8 cellular contexts compared by ENCODE assay signal in the genomic region with DNA sequence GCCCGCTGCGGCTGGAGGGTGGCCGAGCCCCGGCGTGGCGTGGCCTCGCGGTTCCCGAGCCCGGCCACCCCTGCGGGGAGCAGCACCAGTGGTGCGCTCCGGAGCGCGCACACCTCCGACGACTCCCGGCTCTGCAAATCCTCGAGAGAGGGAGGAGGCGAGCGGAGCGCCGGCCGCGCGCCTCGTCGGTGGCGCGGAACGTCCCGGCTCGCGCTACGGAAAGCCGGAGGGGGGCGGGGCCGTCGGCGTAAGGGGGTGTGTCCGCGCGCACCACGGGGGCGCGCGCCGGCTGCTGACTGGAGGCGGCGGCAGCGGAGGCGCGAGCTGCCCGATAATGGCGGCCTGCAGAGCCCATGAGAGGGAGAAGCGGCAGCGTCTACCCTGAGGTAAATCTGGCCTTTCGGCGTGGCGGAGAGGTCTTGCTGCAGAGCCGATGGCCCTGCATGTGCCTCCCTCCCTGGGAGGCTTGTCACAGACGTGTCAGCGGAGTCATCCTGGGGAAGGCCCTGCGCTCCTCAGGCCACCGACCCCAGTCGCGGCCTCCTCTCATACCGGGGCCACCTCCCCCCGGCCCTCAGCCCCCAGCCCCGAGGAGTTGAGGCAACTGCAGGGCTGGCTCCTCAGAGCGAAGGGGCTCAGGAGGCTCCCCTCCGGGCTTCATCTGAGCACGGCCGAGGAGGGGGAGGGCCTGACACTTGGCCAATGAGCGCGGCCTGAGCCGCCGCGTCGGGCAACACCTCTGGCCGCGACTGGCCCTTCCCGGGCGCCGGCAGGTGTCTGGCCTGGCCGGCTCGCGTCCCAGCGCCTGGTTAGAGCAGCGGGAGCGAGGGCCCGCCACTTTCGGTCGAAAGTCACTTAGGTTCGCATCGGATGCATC. TPM values are rescaled to one million over a fixed set of nuclear protein-coding genes. Genes with fewer than 3 reads are reported as not detected.
DNase-seq lines count a peak whose midpoint lies in the region; ATAC-seq and TF ChIP-seq lines count a peak whose summit lies in the region.

A gene (plus strand): TSS at position 295 of the 877 bp plus-strand sequence. CDS start 2,485 bp downstream, outside the sequence.

- H3K36me3 ChIP-seq in DOHH2 (ENCODE audit: control insufficient read depth, low read length) (peaks cover 34% of the 10 kb centered on the region), fibroblast of lung (ENCODE audit: control insufficient read depth, insufficient read depth, low read length) (no peaks in the 10 kb centered on the region)

- peak within 1 kb of the TSS; percentile 78 for H3K9ac ChIP-seq in fibroblast of lung (ENCODE audit: insufficient read depth, low read length)

- intact Hi-C loops in natural killer cell (cut with micrococcal nuclease): loop anchor here (1.0 to 10.0 kb wide), 3 partner anchors 15 to 433 kb away; a partner anchor contains a TSS

- peak within 1 kb of the TSS; percentile 91 for H3K4me3 Mint-ChIP-seq in natural killer cell
- H3K4me3 Mint-ChIP-seq in stimulated activated naive B cell treated with anti-CD40 and anti-IgM and Interleukin-4, amounts not matched to agents 10 μg/mL and 1 μg/mL and 100 μg/mL, for 72 hours: peak within 1 kb of the TSS; percentile 95 to 96

- DNase-seq in H4 (ENCODE audit: low spot score) (peak; percentile 85), LoVo (ENCODE audit: low spot score) (peak; percentile 94), RWPE1 (ENCODE audit: low spot score) (peak; percentile 91), fibroblast of lung (ENCODE audit: low read depth in 2 of 2) (peak; percentile 96 to 97), natural killer cell (peak; percentile 91)
- DNase-seq in activated T-helper 1 cell treated with anti-CD3 and anti-CD28 coated beads, Interleukin-2, amount 50 U/mL, for 16 hours (ENCODE audit: low read depth in 1 of 2, low spot score in 1 of 2): peak; percentile 90 to 94
- DNase-seq in stimulated activated naive B cell treated with anti-CD40 and anti-IgM and Interleukin-4, amounts not matched to agents 10 μg/mL and 1 μg/mL and 100 μg/mL, for 72 hours: peak; percentile 88

- H4K20me1 ChIP-seq in DOHH2 (ENCODE audit: control insufficient read depth, insufficient read depth, low read depth, low read length) (no peaks in the 10 kb centered on the region), fibroblast of lung (ENCODE audit: control insufficient read depth, extremely low read depth, insufficient read depth, low read length) (no peaks in the 10 kb centered on the region)

- H3K9me3 Mint-ChIP-seq in natural killer cell: no peaks in the 10 kb centered on the region
- H3K9me3 Mint-ChIP-seq in stimulated activated naive B cell treated with anti-CD40 and anti-IgM and Interleukin-4, amounts not matched to agents 10 μg/mL and 1 μg/mL and 100 μg/mL, for 72 hours: no peaks in the 10 kb centered on the region

- H3K36me3 Mint-ChIP-seq in natural killer cell: no peaks in the 10 kb centered on the region
- peaks cover 4 to 5% of the 10 kb centered on the region in 2 donors for H3K36me3 Mint-ChIP-seq in stimulated activated naive B cell treated with anti-CD40 and anti-IgM and Interleukin-4, amounts not matched to agents 10 μg/mL and 1 μg/mL and 100 μg/mL, for 72 hours

- peaks cover 26% of the 10 kb centered on the region for H3K4me1 ChIP-seq in DOHH2 (ENCODE audit: control insufficient read depth, low read length)
- no peaks in the 10 kb centered on the region for H3K4me1 ChIP-seq in fibroblast of lung (ENCODE audit: control insufficient read depth, extremely low read depth, insufficient read depth, low read length)

- no peaks in the 10 kb centered on the region for H3K27me3 Mint-ChIP-seq in natural killer cell (ENCODE audit: low read depth in 2 of 2)
- H3K27me3 Mint-ChIP-seq in stimulated activated naive B cell treated with anti-CD40 and anti-IgM and Interleukin-4, amounts not matched to agents 10 μg/mL and 1 μg/mL and 100 μg/mL, for 72 hours: no peaks in the 10 kb centered on the region

- ATAC-seq in natural killer cell: peak; percentile 85 to 96 (median 88)
- peak; percentile 82 to 85 for ATAC-seq in stimulated activated naive B cell treated with anti-CD40 and anti-IgM and Interleukin-4, amounts not matched to agents 10 μg/mL and 1 μg/mL and 100 μg/mL, for 72 hours (replicated peaks)

- CTCF ChIA-PET in RWPE1 (lab: Yijun Ruan, JAX): interaction anchor here (0.6 to 1.4 kb wide), 4 partner anchors 33 to 210 kb away, joined by 3 to 7 read pairs (median 3); no protein-coding TSS in a partner anchor

- 0 out of 2 replicates have a peak, but pooled peaks cover 4% of the 10 kb centered on the region for H3F3A ChIP-seq in DOHH2 (ENCODE audit: control insufficient read depth, insufficient read depth)

- H3K4me2 ChIP-seq in DOHH2 (ENCODE audit: low read length) (peak within 1 kb of the TSS; percentile 93), fibroblast of lung (ENCODE audit: extremely low read depth, insufficient read depth, low read length) (peak within 1 kb of the TSS; percentile 94)

- H3K27me3 ChIP-seq in DOHH2 (ENCODE audit: control insufficient read depth, low read length) (no peaks in the 10 kb centered on the region), fibroblast of lung (ENCODE audit: control insufficient read depth, insufficient read depth, low read length) (no peaks in the 10 kb centered on the region)

- H3K9me3 ChIP-seq in DOHH2 (ENCODE audit: control insufficient read depth, insufficient read depth, low read length) (no peaks in the 10 kb centered on the region), fibroblast of lung (ENCODE audit: control insufficient read depth, insufficient read depth, low read depth, low read length) (no peaks in the 10 kb centered on the region)

- H3K27ac Mint-ChIP-seq in natural killer cell: peak within 1 kb of the TSS; percentile 62 to 84
- H3K27ac Mint-ChIP-seq in stimulated activated naive B cell treated with anti-CD40 and anti-IgM and Interleukin-4, amounts not matched to agents 10 μg/mL and 1 μg/mL and 100 μg/mL, for 72 hours: peak within 1 kb of the TSS; percentile 94

- no peak for TF ChIP-seq CTCF in DOHH2 (IDR thresholded peaks at IDR 0.05; ENCODE audit: low read depth, low read length, poor library complexity, severe bottlenecking)
- TF ChIP-seq CTCF in RWPE1 (conservative IDR thresholded peaks at IDR 0.05; ENCODE audit: low read depth): no peak
- no peak for TF ChIP-seq CTCF in fibroblast of lung (conservative IDR thresholded peaks at IDR 0.05 in 1 of 2, IDR thresholded peaks at IDR 0.05 in 1 of 2; ENCODE audit: low read depth in 1 of 2, low read length in 2 of 2)
- TF ChIP-seq CTCF in natural killer cell (IDR thresholded peaks at IDR 0.05): no peak

- no peaks in the 10 kb centered on the region for H3K9me2 ChIP-seq in DOHH2 (replicated peaks; ENCODE audit: control insufficient read depth, low read length)

- peak within 1 kb of the TSS; percentile 99 for H2AFZ ChIP-seq in fibroblast of lung (ENCODE audit: low read length)

- POLR2A ChIA-PET in RWPE1 (lab: Yijun Ruan, JAX; ENCODE audit: low non-redundant PET): interaction anchor here (0.6 to 1.1 kb wide), 2 partner anchors 15 to 153 kb away, joined by 4 to 6 read pairs; no protein-coding TSS in a partner anchor

- H3K27ac ChIP-seq in DOHH2 (ENCODE audit: low read depth, low read length) (peak within 1 kb of the TSS; percentile 61), RWPE1 (peak within 1 kb of the TSS; percentile 94), fibroblast of lung (ENCODE audit: insufficient read depth, low read length) (peak within 1 kb of the TSS; percentile 62)

- peaks cover 13 to 14% of the 10 kb centered on the region in 2 donors for H3K4me1 Mint-ChIP-seq in natural killer cell
- H3K4me1 Mint-ChIP-seq in stimulated activated naive B cell treated with anti-CD40 and anti-IgM and Interleukin-4, amounts not matched to agents 10 μg/mL and 1 μg/mL and 100 μg/mL, for 72 hours: peaks cover 8 to 16% of the 10 kb centered on the region in 2 donors

- H3K4me3 ChIP-seq in DOHH2 (ENCODE audit: low read length) (peak within 1 kb of the TSS; percentile 95), fibroblast of lung (replicated peaks in 1 of 4; ENCODE audit: control extremely low read depth in 1 of 4, insufficient read depth in 1 of 4, low read depth in 3 of 4, low read length in 4 of 4) (peak within 1 kb of the TSS; percentile 59 to 96 (median 88))

- H3K79me2 ChIP-seq in DOHH2 (ENCODE audit: control insufficient read depth, low read length) (peaks cover 33% of the 10 kb centered on the region), fibroblast of lung (ENCODE audit: control insufficient read depth, insufficient read depth, low read length) (peaks cover 4% of the 10 kb centered on the region)

RNA-seq across cellular contexts. Expression of the gene that starts here (rescaled TPM):
- 5.7 and 7.3 TPM in 2 replicates for total RNA-seq in H4 (2014; rRNA removed; shearing (Covaris generic))
- 4.3 and 5.1 TPM in 2 replicates for total RNA-seq in fibroblast of lung
- polyA plus RNA-seq in fibroblast of lung: 3.0 and 3.7 TPM in 2 replicates
- 1.3 and 2.0 TPM in 2 replicates for polyA plus RNA-seq in fibroblast of lung (2012)
- 0.20 and 0.26 TPM in 2 replicates for polyA minus RNA-seq in fibroblast of lung (ENCODE audit: low replicate concordance)
- total RNA-seq in natural killer cell: 1 to 10 TPM; 3.1 to 8.2 (median 8.1) TPM

Comparison
In these comparisons a context has a peak if more than half of its experiments do, and no peak if none do; other contexts are left out.
1. Peak in every context shown above with its lines: DNase-seq, ATAC-seq, H3K4me3 ChIP-seq and H3K27ac ChIP-seq.